31 cellular contexts compared by ENCODE assay signal in genomic region chr16:17937003-17937402, GRCh38.
"Had no signal": no experiment of that assay in that cellular context is flagged by ENCODE, and none has a peak within 500 bp of the region (broad histone marks: within the 10 kb centered on the region; RNA-seq: fewer than 3 reads in every experiment).

No MANE protein-coding gene starts in this region.

- H3K4me3 ChIP-seq: ovary, psoas muscle, right lobe of liver, skin epidermis, stomach, suprapubic skin, testis, tibial artery, transverse colon, upper lobe of right lung, vagina had no signal

- H3K27me3 Mint-ChIP-seq: naive thymus-derived CD4-positive, alpha-beta T cell; progenitor cell of endocrine pancreas; stimulated activated naive B cell treated with anti-CD40 and anti-IgM and Interleukin-4, amounts not matched to agents 10 μg/mL and 1 μg/mL and 100 μg/mL, for 72 hours; stimulated activated naive CD8-positive, alpha-beta T cell treated with anti-CD3 and anti-CD28 coated beads, Interleukin-15, Interleukin-2, amounts not matched to agents 100 ng/mL and 50 ng/mL, for 24 hours; type B pancreatic cell had no signal

- ATAC-seq: naive thymus-derived CD4-positive, alpha-beta T cell; natural killer cell; psoas muscle; right cardiac atrium; stimulated activated effector memory CD8-positive, alpha-beta T cell treated with anti-CD3 and anti-CD28 coated beads, Interleukin-12 subunit alpha, Interleukin-12 subunit beta, amount 100 ng/mL, for 72 hours; stimulated activated naive B cell treated with anti-CD40 and anti-IgM and Interleukin-4, amounts not matched to agents 10 μg/mL and 1 μg/mL and 100 μg/mL, for 72 hours; upper lobe of right lung had no signal

- H3K79me2 ChIP-seq: parathyroid adenoma had no signal

- H3K27me3 ChIP-seq: neutrophil, ovary, right lobe of liver, stomach, suprapubic skin, testis, tibial artery, transverse colon, upper lobe of right lung, vagina had no signal

- H3K4me1 Mint-ChIP-seq: natural killer cell had no signal

- H3K9ac ChIP-seq: parathyroid adenoma had no signal

- H2AFZ ChIP-seq: parathyroid adenoma had no signal

- H3K36me3 ChIP-seq: neutrophil, ovary, right lobe of liver, stomach, suprapubic skin, tibial artery, transverse colon, upper lobe of right lung, vagina had no signal

- H3K9me3 ChIP-seq: neutrophil, ovary, psoas muscle, right lobe of liver, stomach, suprapubic skin, testis, tibial artery, transverse colon, upper lobe of right lung, vagina had no signal

- H3K27ac Mint-ChIP-seq: naive thymus-derived CD4-positive, alpha-beta T cell; natural killer cell; nephron progenitor cell; progenitor cell of endocrine pancreas; stimulated activated effector memory CD8-positive, alpha-beta T cell treated with anti-CD3 and anti-CD28 coated beads, Interleukin-12 subunit alpha, Interleukin-12 subunit beta, amount 100 ng/mL, for 72 hours; stimulated activated naive B cell treated with anti-CD40 and anti-IgM and Interleukin-4, amounts not matched to agents 10 μg/mL and 1 μg/mL and 100 μg/mL, for 72 hours; stimulated activated naive CD8-positive, alpha-beta T cell treated with anti-CD3 and anti-CD28 coated beads, Interleukin-15, Interleukin-2, amounts not matched to agents 100 ng/mL and 50 ng/mL, for 24 hours; type B pancreatic cell had no signal

- H3K9me3 Mint-ChIP-seq: natural killer cell; neural crest cell; stimulated activated effector memory CD8-positive, alpha-beta T cell treated with anti-CD3 and anti-CD28 coated beads, Interleukin-12 subunit alpha, Interleukin-12 subunit beta, amount 100 ng/mL, for 72 hours; stimulated activated naive CD8-positive, alpha-beta T cell treated with anti-CD3 and anti-CD28 coated beads, Interleukin-15, Interleukin-2, amounts not matched to agents 100 ng/mL and 50 ng/mL, for 24 hours; type B pancreatic cell had no signal

- H3K36me3 Mint-ChIP-seq: naive thymus-derived CD4-positive, alpha-beta T cell; natural killer cell; stimulated activated effector memory CD8-positive, alpha-beta T cell treated with anti-CD3 and anti-CD28 coated beads, Interleukin-12 subunit alpha, Interleukin-12 subunit beta, amount 100 ng/mL, for 72 hours; stimulated activated naive B cell treated with anti-CD40 and anti-IgM and Interleukin-4, amounts not matched to agents 10 μg/mL and 1 μg/mL and 100 μg/mL, for 72 hours; type B pancreatic cell had no signal

- H3K4me1 ChIP-seq: parathyroid adenoma, psoas muscle, stomach, suprapubic skin, testis, tibial artery, transverse colon, upper lobe of right lung, vagina had no signal

- H3K27ac ChIP-seq: neutrophil, ovary, parathyroid adenoma, psoas muscle, right lobe of liver, skin epidermis, stomach, suprapubic skin, testis, tibial artery, transverse colon, upper lobe of right lung, vagina had no signal

- H3K4me3 Mint-ChIP-seq: naive thymus-derived CD4-positive, alpha-beta T cell; natural killer cell; nephron progenitor cell; neural crest cell; stimulated activated effector memory CD8-positive, alpha-beta T cell treated with anti-CD3 and anti-CD28 coated beads, Interleukin-12 subunit alpha, Interleukin-12 subunit beta, amount 100 ng/mL, for 72 hours; stimulated activated naive B cell treated with anti-CD40 and anti-IgM and Interleukin-4, amounts not matched to agents 10 μg/mL and 1 μg/mL and 100 μg/mL, for 72 hours; stimulated activated naive CD8-positive, alpha-beta T cell treated with anti-CD3 and anti-CD28 coated beads, Interleukin-15, Interleukin-2, amounts not matched to agents 100 ng/mL and 50 ng/mL, for 24 hours; type B pancreatic cell had no signal

- DNase-seq: naive thymus-derived CD4-positive, alpha-beta T cell; natural killer cell; nephron progenitor cell; nucleus accumbens; ovary; posterior cingulate gyrus; psoas muscle; right cardiac atrium; right lobe of liver; stimulated activated CD4-positive, alpha-beta T cell treated with anti-CD3 and anti-CD28 coated beads, Interleukin-15, amount 100 ng/mL, for 24 hours; stimulated activated CD4-positive, alpha-beta T cell treated with anti-CD3 and anti-CD28 coated beads, Interleukin-2, amount 100 ng/mL, for 24 hours; stimulated activated CD4-positive, alpha-beta T cell treated with anti-CD3 and anti-CD28 coated beads, Interleukin-2, amount 100 ng/mL, for 48 hours; stimulated activated CD4-positive, alpha-beta T cell treated with anti-CD3 and anti-CD28 coated beads, Interleukin-4, amount 100 ng/mL, for 24 hours; stimulated activated naive B cell treated with anti-CD40 and anti-IgM and Interleukin-4, amounts not matched to agents 10 μg/mL and 1 μg/mL and 100 μg/mL, for 72 hours; stimulated activated naive CD4-positive, alpha-beta T cell treated with Interleukin-2 at 50 U/mL for 16 hours; stomach; substantia nigra; testis; tibial artery; transverse colon; upper lobe of right lung had no signal
